Comparison of ENCODE assay signal across 7 cellular contexts in genomic region chr9:122347348-122348287, GRCh38. TPM values are rescaled to one million over a fixed set of nuclear protein-coding genes. Genes with fewer than 3 reads are reported as not detected.
DNase-seq lines count a peak whose midpoint lies in the region; ATAC-seq and TF ChIP-seq lines count a peak whose summit lies in the region.

No MANE protein-coding gene starts in this region.

- no peaks in the 10 kb centered on the region for H3K79me1 ChIP-seq in H9 (ENCODE audit: insufficient read depth, low read depth, low read length, poor library complexity, severe bottlenecking)

- H3K23ac ChIP-seq in H9 (ENCODE audit: insufficient read length, low read depth, low read length), result no peak overlapping the region

- peak overlapping the region; percentile 80 for H2AFZ ChIP-seq in H9 (ENCODE audit: low read length)

- H3K79me2 ChIP-seq in H9 (ENCODE audit: insufficient read depth, low read length), result no peaks in the 10 kb centered on the region

- no peak overlapping the region for H3K27ac ChIP-seq in H9 (ENCODE audit: insufficient read length, low read depth, low read length)

- H3K9me3 Mint-ChIP-seq in H9 (peaks cover under 1 to 2% of the 10 kb centered on the region in 2 experiments; a peak in 3 of 5 replicates), endothelial cell (ENCODE audit: unreplicated experiment) (no peaks in the 10 kb centered on the region)
- no peaks in the 10 kb centered on the region for H3K9me3 Mint-ChIP-seq in natural killer cell treated with Interleukin-12 subunit alpha and Interleukin-12 subunit beta and Interleukin-15 and Interleukin-18, amount 100 ng/mL, for 72 hours

- H3K4me3 Mint-ChIP-seq in H9 (peak overlapping the region; percentile 81 to 91), endothelial cell (ENCODE audit: unreplicated experiment) (peak overlapping the region; percentile 85)
- peak overlapping the region; percentile 66 for H3K4me3 Mint-ChIP-seq in natural killer cell treated with Interleukin-12 subunit alpha and Interleukin-12 subunit beta and Interleukin-15 and Interleukin-18, amount 100 ng/mL, for 72 hours

- H3K27me3 ChIP-seq in H9 (ENCODE audit: insufficient read depth, low read length), result peaks cover 6% of the 10 kb centered on the region; the same call in 1 of the 2 replicates

- no peak overlapping the region for H3T11ph ChIP-seq in H9 (ENCODE audit: low read length)

- H3K23me2 ChIP-seq in H9 (ENCODE audit: insufficient read length, low read depth, low read length, poor library complexity, severe bottlenecking), result peaks cover 13% of the 10 kb centered on the region

- H4K91ac ChIP-seq in H9 (ENCODE audit: insufficient read length, low read depth, low read length), result no peak overlapping the region

- H3K18ac ChIP-seq in H9 (ENCODE audit: insufficient read length, low read depth, low read length), result no peak overlapping the region

- H3K56ac ChIP-seq in H9 (ENCODE audit: insufficient read length, low read depth, low read length), result no peak overlapping the region

- no peak overlapping the region for H2BK5ac ChIP-seq in H9 (ENCODE audit: insufficient read length, low read length)

- H4K5ac ChIP-seq in H9 (ENCODE audit: insufficient read length, low read depth, low read length), result no peak overlapping the region

- DNase-seq in H9, result no peak
- DNase-seq in SK-MEL-5 (ENCODE audit: low read depth, low spot score), result peak; percentile 36
- no peak for DNase-seq in endothelial cell (ENCODE audit: low spot score)
- DNase-seq in natural killer cell treated with Interleukin-12 subunit alpha and Interleukin-12 subunit beta and Interleukin-15 and Interleukin-18, amount 100 ng/mL, for 72 hours (ENCODE audit: low spot score), result no peak
- DNase-seq in UCSD-AML1 (lab: John Stamatoyannopoulos, UW; ENCODE audit: unreplicated experiment), result no peak
- DNase-seq in pons (ENCODE audit: low spot score), result no peak

- H4K8ac ChIP-seq in H9 (replicated peaks; ENCODE audit: insufficient read length, low read depth, low read length), result no peak overlapping the region

- no peak overlapping the region for H2BK15ac ChIP-seq in H9 (ENCODE audit: low read depth, low read length)

- H2AK5ac ChIP-seq in H9 (ENCODE audit: insufficient read length, low read length), result no peak overlapping the region

- no peak for TF ChIP-seq CTCF in H9 (conservative IDR thresholded peaks at IDR 0.05)
- no peak for TF ChIP-seq CTCF in endothelial cell (IDR thresholded peaks at IDR 0.05; ENCODE audit: unreplicated experiment)

- H3K4ac ChIP-seq in H9 (ENCODE audit: low read depth, low read length), result no peak overlapping the region

- WGBS in H9 (ENCODE audit: extremely low coverage, insufficient read length, low lambda C conversion rate), result no CpG with 5 or more reads among the region's 16 CpGs

- peak overlapping the region; percentile 68 for H3K4me2 ChIP-seq in H9 (ENCODE audit: insufficient read depth, insufficient read length, low read length)

- H3K4me1 ChIP-seq in H9 (ENCODE audit: insufficient read depth, low read length), result no peaks in the 10 kb centered on the region; the same call in 1 of the 2 replicates

- H3K9me3 ChIP-seq in H9 (ENCODE audit: control insufficient read depth, low read depth, low read length), result no peaks in the 10 kb centered on the region

- no peak overlapping the region for H2BK12ac ChIP-seq in H9 (ENCODE audit: insufficient read length, low read depth, low read length)

- H4K20me1 ChIP-seq in H9 (ENCODE audit: control insufficient read depth, insufficient read depth, insufficient read length), result no peaks in the 10 kb centered on the region

- in situ Hi-C loops in SK-MEL-5 (cut with HindIII; ENCODE audit: low pct_unique_long_range_greater_than_20kb, low sequenced_read_pairs), result no loop called here

- no peak overlapping the region for H2BK120ac ChIP-seq in H9 (ENCODE audit: low read depth, low read length, poor library complexity, severe bottlenecking)

- no peak overlapping the region for H2BK20ac ChIP-seq in H9 (ENCODE audit: low read depth, low read length, poor library complexity, severe bottlenecking)

- H3K9ac ChIP-seq in H9 (ENCODE audit: extremely low read depth, insufficient read length, low read length), result no peak overlapping the region

- no peak for ATAC-seq in natural killer cell treated with Interleukin-12 subunit alpha and Interleukin-12 subunit beta and Interleukin-15 and Interleukin-18, amount 100 ng/mL, for 72 hours
- ATAC-seq in GM21526 (IDR thresholded peaks at IDR 0.05; ENCODE audit: low FRiP score, unreplicated experiment), result no peak

- H3K27ac Mint-ChIP-seq in H9 (no peak overlapping the region), endothelial cell (ENCODE audit: unreplicated experiment) (peak overlapping the region; percentile 92)
- no peak overlapping the region for H3K27ac Mint-ChIP-seq in natural killer cell treated with Interleukin-12 subunit alpha and Interleukin-12 subunit beta and Interleukin-15 and Interleukin-18, amount 100 ng/mL, for 72 hours

- H3K27me3 Mint-ChIP-seq in H9 (ENCODE audit: low read depth) (peaks cover 34% of the 10 kb centered on the region), endothelial cell (ENCODE audit: unreplicated experiment) (peaks cover 10% of the 10 kb centered on the region)
- H3K27me3 Mint-ChIP-seq in natural killer cell treated with Interleukin-12 subunit alpha and Interleukin-12 subunit beta and Interleukin-15 and Interleukin-18, amount 100 ng/mL, for 72 hours, result peaks cover 29 to 36% of the 10 kb centered on the region in 2 donors

- H3K14ac ChIP-seq in H9 (ENCODE audit: insufficient read depth, low read length), result no peak overlapping the region

- H3K4me1 Mint-ChIP-seq in H9, result peaks cover 13 to 16% of the 10 kb centered on the region in 2 experiments
- H3K4me1 Mint-ChIP-seq in endothelial cell (ENCODE audit: unreplicated experiment), result peaks cover 20% of the 10 kb centered on the region
- peaks cover 5 to 11% of the 10 kb centered on the region in 2 donors for H3K4me1 Mint-ChIP-seq in natural killer cell treated with Interleukin-12 subunit alpha and Interleukin-12 subunit beta and Interleukin-15 and Interleukin-18, amount 100 ng/mL, for 72 hours (ENCODE audit: low read depth in 2 of 2)

- H3K36me3 Mint-ChIP-seq in H9 (ENCODE audit: insufficient read depth in 1 of 3, low read depth in 3 of 3), result no peaks in the 10 kb centered on the region
- no peaks in the 10 kb centered on the region for H3K36me3 Mint-ChIP-seq in endothelial cell (ENCODE audit: low read depth, unreplicated experiment)
- no peaks in the 10 kb centered on the region for H3K36me3 Mint-ChIP-seq in natural killer cell treated with Interleukin-12 subunit alpha and Interleukin-12 subunit beta and Interleukin-15 and Interleukin-18, amount 100 ng/mL, for 72 hours

RNA-seq across cellular contexts. Expression of gene PTGS1, which starts 23.2 kb away (rescaled TPM):
- total RNA-seq in H9 (2021), result 1.0 and 1.3 TPM in 2 replicates
- 0.03 and 0.53 TPM in 2 replicates for total RNA-seq in SK-MEL-5 (2014; rRNA removed; shearing (Covaris generic))
- 0.27 and 0.53 TPM in 2 replicates for polyA plus RNA-seq in SK-MEL-5 (2015; cell fraction: cytosol; rRNA removed)
- polyA plus RNA-seq in SK-MEL-5 (2015; cell fraction: nucleus; rRNA removed), result 0.33 and 1.0 TPM in 2 replicates
- total RNA-seq in endothelial cell (ENCODE audit: unreplicated experiment), result 33.4 TPM
- total RNA-seq in natural killer cell treated with Interleukin-12 subunit alpha and Interleukin-12 subunit beta and Interleukin-15 and Interleukin-18, amount 100 ng/mL, for 72 hours, result under 1 TPM; 0.69 to 0.89 TPM

Comparison
In these comparisons a context has a peak if more than half of its experiments do, and no peak if none do; other contexts are left out.
1. RNA of gene PTGS1, which starts 23.2 kb away (total RNA-seq): 33.4 TPM in endothelial cell (single experiment); 1.0 to 1.3 TPM in H9, 0.69 to 0.89 TPM in natural killer cell treated with Interleukin-12 subunit alpha and Interleukin-12 subunit beta and Interleukin-15 and Interleukin-18, amount 100 ng/mL, for 72 hours and 0.03 to 0.53 TPM in SK-MEL-5; every median in the first group is over 10 times any median in the second.
2. Peak in every context shown above with its lines, with median percentiles within 50 percentile points of each other: H3K4me3 Mint-ChIP-seq.